Comparison of ENCODE assay signal across 10 cellular contexts in genomic region chr4:184406915-184407314, GRCh38.
A peak's percentile ranks its signal among the peaks of the same experiment; 100 is the strongest.
DNase-seq lines count a peak whose midpoint lies in the region; ATAC-seq and TF ChIP-seq lines count a peak whose summit lies in the region.
"Had no signal": no experiment of that assay in that cellular context is flagged by ENCODE, and none has a peak within 500 bp of the region (broad histone marks: within the 10 kb centered on the region; RNA-seq: fewer than 3 reads in every experiment).

No MANE protein-coding gene starts in this region.

- H3K4me1 ChIP-seq in heart left ventricle (peaks cover 0 to 79% (median 51%) of the 10 kb centered on the region in 12 donors), psoas muscle (peaks cover 39% of the 10 kb centered on the region), endodermal cell (ENCODE audit: control insufficient read depth, insufficient read depth, low read length) (peaks cover 3% of the 10 kb centered on the region)

- peaks cover 73% of the 10 kb centered on the region for H3K4me1 Mint-ChIP-seq in activated T-helper 1 cell treated with anti-CD3 and anti-CD28 coated beads, Interleukin-12 subunit alpha, Interleukin-12 subunit beta, Interleukin-2, Interleukin-4 antibody, amounts not matched to agents 30 ng/mL and 10 ng/mL and 1 ng/mL, durations not matched to agents 14 hours and 24 hours and 36 hours (ENCODE audit: low read depth)
- H3K4me1 Mint-ChIP-seq in endodermal cell = peaks cover 18% of the 10 kb centered on the region

- H3K27ac ChIP-seq in heart left ventricle = peak overlapping the region in 11 of 12 donors; percentile 9 to 78 (median 62)
- H3K27ac ChIP-seq in psoas muscle = peak overlapping the region; percentile 32
- H3K27ac ChIP-seq in endodermal cell (ENCODE audit: low read depth, low read length) = no peak overlapping the region

- H3K36me3 Mint-ChIP-seq in activated T-helper 1 cell treated with anti-CD3 and anti-CD28 coated beads, Interleukin-12 subunit alpha, Interleukin-12 subunit beta, Interleukin-2, Interleukin-4 antibody, amounts not matched to agents 30 ng/mL and 10 ng/mL and 1 ng/mL, durations not matched to agents 14 hours and 24 hours and 36 hours (ENCODE audit: low read depth) = peaks cover 75% of the 10 kb centered on the region
- H3K36me3 Mint-ChIP-seq in endodermal cell (ENCODE audit: low read depth) = peaks cover 53% of the 10 kb centered on the region

- H3K27me3 Mint-ChIP-seq in activated T-helper 1 cell treated with anti-CD3 and anti-CD28 coated beads, Interleukin-12 subunit alpha, Interleukin-12 subunit beta, Interleukin-2, Interleukin-4 antibody, amounts not matched to agents 30 ng/mL and 10 ng/mL and 1 ng/mL, durations not matched to agents 14 hours and 24 hours and 36 hours (ENCODE audit: insufficient read depth) = no peaks in the 10 kb centered on the region
- H3K27me3 Mint-ChIP-seq in endodermal cell (ENCODE audit: insufficient read depth) = no peaks in the 10 kb centered on the region

- ATAC-seq in heart left ventricle (peak in 2 of 4 donors; percentile 14 to 28), psoas muscle (no peak), HG03108 (IDR thresholded peaks at IDR 0.05; ENCODE audit: unreplicated experiment) (no peak)

- no peaks in the 10 kb centered on the region for H3K9me3 Mint-ChIP-seq in activated T-helper 1 cell treated with anti-CD3 and anti-CD28 coated beads, Interleukin-12 subunit alpha, Interleukin-12 subunit beta, Interleukin-2, Interleukin-4 antibody, amounts not matched to agents 30 ng/mL and 10 ng/mL and 1 ng/mL, durations not matched to agents 14 hours and 24 hours and 36 hours
- no peaks in the 10 kb centered on the region for H3K9me3 Mint-ChIP-seq in endodermal cell
- H3K9me3 Mint-ChIP-seq: nephron progenitor cell had no signal

- H3K9ac ChIP-seq in endodermal cell (ENCODE audit: extremely low read depth, low read length, poor library complexity, severe bottlenecking) = no peak overlapping the region

- H3K4me3 Mint-ChIP-seq in activated T-helper 1 cell treated with anti-CD3 and anti-CD28 coated beads, Interleukin-12 subunit alpha, Interleukin-12 subunit beta, Interleukin-2, Interleukin-4 antibody, amounts not matched to agents 30 ng/mL and 10 ng/mL and 1 ng/mL, durations not matched to agents 14 hours and 24 hours and 36 hours = no peak overlapping the region
- H3K4me3 Mint-ChIP-seq in endodermal cell = no peak overlapping the region
- H3K4me3 Mint-ChIP-seq: nephron progenitor cell had no signal

- peak overlapping the region; percentile 24 for H3K27ac Mint-ChIP-seq in activated T-helper 1 cell treated with anti-CD3 and anti-CD28 coated beads, Interleukin-12 subunit alpha, Interleukin-12 subunit beta, Interleukin-2, Interleukin-4 antibody, amounts not matched to agents 30 ng/mL and 10 ng/mL and 1 ng/mL, durations not matched to agents 14 hours and 24 hours and 36 hours
- H3K27ac Mint-ChIP-seq in endodermal cell = no peak overlapping the region
- H3K27ac Mint-ChIP-seq: nephron progenitor cell had no signal

- DNase-seq in CD1c-positive myeloid dendritic cell (ENCODE audit: extremely low spot score) = peak; percentile 34
- no peak for DNase-seq in activated T-helper 1 cell treated with anti-CD3 and anti-CD28 coated beads, Interleukin-12 subunit alpha, Interleukin-12 subunit beta, Interleukin-2, Interleukin-4 antibody, amounts not matched to agents 30 ng/mL and 10 ng/mL and 1 ng/mL, durations not matched to agents 14 hours and 24 hours and 36 hours (ENCODE audit: low spot score)
- DNase-seq in heart left ventricle = peak in 2 of 5 donors; percentile 45 to 69
- no peak for DNase-seq in psoas muscle
- no peak for DNase-seq in endodermal cell
- DNase-seq in GOT3 (lab: John Stamatoyannopoulos, UW) = no peak
- DNase-seq in AG08396 (ENCODE audit: low spot score) = no peak
- DNase-seq: nephron progenitor cell had no signal

- TF ChIP-seq CTCF in heart left ventricle (IDR thresholded peaks at IDR 0.05) = peak in 1 of 12 donors; percentile 5
- no peak for TF ChIP-seq CTCF in psoas muscle (IDR thresholded peaks at IDR 0.05)
- no peak for TF ChIP-seq CTCF in endodermal cell (conservative IDR thresholded peaks at IDR 0.05)

- WGBS in heart left ventricle, 4 donors = 32 to 54% (median 41%) methylated on average over 7 of the region's 7 CpGs
- WGBS in psoas muscle, 3 donors = 58 to 62% (median 59%) methylated on average over 7 of the region's 7 CpGs
- 95% methylated on average over 5 to 7 of the region's 7 CpGs for WGBS in endodermal cell (ENCODE audit: insufficient coverage in 1 of 2, insufficient read length in 1 of 2), 2 experiments

- no peaks in the 10 kb centered on the region for H3K27me3 ChIP-seq in heart left ventricle
- no peaks in the 10 kb centered on the region for H3K27me3 ChIP-seq in psoas muscle (ENCODE audit: insufficient read depth in 3 of 3, low read length in 2 of 3)
- no peaks in the 10 kb centered on the region for H3K27me3 ChIP-seq in endodermal cell (ENCODE audit: control insufficient read depth, insufficient read depth, low read length, poor library complexity, severe bottlenecking)
- H3K27me3 ChIP-seq: SJSA1 had no signal

- H3K4me3 ChIP-seq in heart left ventricle = peak overlapping the region in 4 of 12 donors; percentile 1 to 19 (median 6)
- no peak overlapping the region for H3K4me3 ChIP-seq in psoas muscle
- no peak overlapping the region for H3K4me3 ChIP-seq in endodermal cell (ENCODE audit: low read length)
- H3K4me3 ChIP-seq: SJSA1 had no signal

- intact Hi-C loops in activated T-helper 1 cell treated with anti-CD3 and anti-CD28 coated beads, Interleukin-12 subunit alpha, Interleukin-12 subunit beta, Interleukin-2, Interleukin-4 antibody, amounts not matched to agents 30 ng/mL and 10 ng/mL and 1 ng/mL, durations not matched to agents 14 hours and 24 hours and 36 hours (cut with micrococcal nuclease) = no loop called here
- intact Hi-C loops in heart left ventricle (cut with DNase I) = loop anchor here in 5 of 10 donors (5.0 to 10.0 kb wide), 5 partner anchors 65 to 130 kb away; partner anchors contain the start of gene IRF2 (in 3 of the 5)
- intact Hi-C loops in psoas muscle (cut with DNase I) = no loop called here

- no peak for TF ChIP-seq POLR2A in heart left ventricle (IDR thresholded peaks at IDR 0.05)

- H3K9me3 ChIP-seq in heart left ventricle = no peaks in the 10 kb centered on the region
- H3K9me3 ChIP-seq in psoas muscle = no peaks in the 10 kb centered on the region
- no peaks in the 10 kb centered on the region for H3K9me3 ChIP-seq in endodermal cell (ENCODE audit: control insufficient read depth, low read length)
- H3K9me3 ChIP-seq: SJSA1 had no signal

- H3K36me3 ChIP-seq in heart left ventricle = peaks cover 0 to 80% (median 65%) of the 10 kb centered on the region in 9 donors
- H3K36me3 ChIP-seq in psoas muscle (ENCODE audit: insufficient read depth in 1 of 2, low read depth in 1 of 2) = peaks cover 7 to 63% of the 10 kb centered on the region in 2 donors
- peaks cover 27% of the 10 kb centered on the region for H3K36me3 ChIP-seq in endodermal cell (ENCODE audit: control insufficient read depth, insufficient read depth, low read length)
